ENCODE assay signal across 8 cellular contexts in the genomic region with DNA sequence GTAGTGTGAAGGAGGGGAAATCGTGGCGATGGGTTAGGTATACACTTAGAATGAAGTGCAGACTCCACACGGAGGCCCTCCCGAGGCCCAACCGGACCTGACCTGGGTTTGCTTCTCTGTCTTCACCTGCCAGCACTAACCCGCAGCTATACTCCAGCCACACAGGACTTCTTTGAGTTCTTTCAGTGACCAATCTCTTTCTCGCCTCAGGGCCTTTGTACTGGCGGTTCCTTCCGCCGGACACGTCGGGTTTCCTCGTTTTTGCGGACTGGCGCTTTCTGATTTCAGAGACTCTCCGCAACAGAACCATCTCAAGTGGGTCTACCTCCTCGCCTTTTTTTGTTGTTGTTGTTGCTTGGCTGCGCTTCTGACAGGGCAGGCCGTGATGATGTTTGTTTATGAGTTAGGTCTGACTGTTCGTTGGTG. TPM values are rescaled to one million over a fixed set of nuclear protein-coding genes. Genes with fewer than 3 reads are reported as not detected.
DNase-seq lines count a peak whose midpoint lies in the region; ATAC-seq, FAIRE-seq and TF ChIP-seq lines count a peak whose summit lies in the region.

A gene with protein sequence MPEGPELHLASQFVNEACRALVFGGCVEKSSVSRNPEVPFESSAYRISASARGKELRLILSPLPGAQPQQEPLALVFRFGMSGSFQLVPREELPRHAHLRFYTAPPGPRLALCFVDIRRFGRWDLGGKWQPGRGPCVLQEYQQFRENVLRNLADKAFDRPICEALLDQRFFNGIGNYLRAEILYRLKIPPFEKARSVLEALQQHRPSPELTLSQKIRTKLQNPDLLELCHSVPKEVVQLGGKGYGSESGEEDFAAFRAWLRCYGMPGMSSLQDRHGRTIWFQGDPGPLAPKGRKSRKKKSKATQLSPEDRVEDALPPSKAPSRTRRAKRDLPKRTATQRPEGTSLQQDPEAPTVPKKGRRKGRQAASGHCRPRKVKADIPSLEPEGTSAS (plus strand): TSS at position 244 of the 426 bp plus-strand sequence. CDS start 1,867 bp downstream, outside the sequence.

- peak within 1 kb of the TSS; percentile 100 for H3K4me2 ChIP-seq in A549

- in situ Hi-C loops in KBM-7 (cut with MboI; ENCODE audit: low pct_unique_long_range_greater_than_20kb, low sequenced_read_pairs), result no loop called here

- no peak for TF ChIP-seq POLR2A in A549 (IDR thresholded peaks at IDR 0.05; ENCODE audit: low read length)
- no peak for TF ChIP-seq POLR2A in breast epithelium (IDR thresholded peaks at IDR 0.05)
- TF ChIP-seq POLR2A in lower leg skin (IDR thresholded peaks at IDR 0.05), result no peak
- no peak for TF ChIP-seq POLR2A in testis (IDR thresholded peaks at IDR 0.05)

- DNase-seq in A549 (ENCODE audit: low read depth in 1 of 2, low spot score in 1 of 2) (no peak), breast epithelium (ENCODE audit: low spot score in 2 of 2) (no peak), lower leg skin (ENCODE audit: low spot score in 2 of 2) (no peak), testis (no peak), KBM-7 (no peak)
- no peak for DNase-seq in stimulated activated naive CD4-positive, alpha-beta T cell treated with Interleukin-2 at 50 U/mL for 16 hours (lab: John Stamatoyannopoulos, UW)

- no peak for TF ChIP-seq CTCF in A549 (IDR thresholded peaks at IDR 0.05)
- no peak for TF ChIP-seq CTCF in breast epithelium (IDR thresholded peaks at IDR 0.05)
- no peak for TF ChIP-seq CTCF in lower leg skin (IDR thresholded peaks at IDR 0.05)
- TF ChIP-seq CTCF in testis (IDR thresholded peaks at IDR 0.05), result no peak

- 83% methylated on average over 20 of the region's 20 CpGs for WGBS in A549 (ENCODE audit: missing lambda C conversion rate)
- 19 to 23% methylated on average over 20 of the region's 20 CpGs for WGBS in lower leg skin, 2 donors
- 28 to 40% methylated on average over 19 to 20 of the region's 20 CpGs for WGBS in testis, 2 donors

- H3K4me3 ChIP-seq in A549, result peak within 1 kb of the TSS; percentile 91
- H3K4me3 ChIP-seq in breast epithelium, result peak within 1 kb of the TSS; percentile 73 to 99 (median 80)
- peak within 1 kb of the TSS; percentile 85 for H3K4me3 ChIP-seq in lower leg skin (ENCODE audit: low read depth, poor library complexity, severe bottlenecking)
- peak within 1 kb of the TSS; percentile 69 to 77 for H3K4me3 ChIP-seq in testis

- no peaks in the 10 kb centered on the region for H3K9me3 ChIP-seq in A549
- no peaks in the 10 kb centered on the region for H3K9me3 ChIP-seq in breast epithelium
- H3K9me3 ChIP-seq in testis, result no peaks in the 10 kb centered on the region

- H3K4me1 ChIP-seq in A549 (peaks cover 4% of the 10 kb centered on the region; the same call in 1 of the 3 replicates), breast epithelium (peaks cover 0 to 7% of the 10 kb centered on the region in 2 donors), testis (peaks cover 4% of the 10 kb centered on the region)

- CTCF ChIA-PET in A549 (lab: Yijun Ruan, JAX), result interaction anchor here (0.6 to 2.4 kb wide), 5 partner anchors 9 to 396 kb away, joined by 3 to 14 read pairs (median 3); a partner anchor contains a TSS

- H3K27me3 ChIP-seq in breast epithelium (no peaks in the 10 kb centered on the region), testis (no peaks in the 10 kb centered on the region)

- no peak for TF ChIP-seq RAD21 in A549 (conservative IDR thresholded peaks at IDR 0.05 in 1 of 2, IDR thresholded peaks at IDR 0.05 in 1 of 2)

- POLR2A ChIA-PET in A549 (lab: Yijun Ruan, JAX), result no interaction called here

- no peak for TF ChIP-seq EP300 in A549 (IDR thresholded peaks at IDR 0.05)

- peak within 1 kb of the TSS; percentile 95 to 96 for H3K27ac ChIP-seq in A549
- peak within 1 kb of the TSS; percentile 72 to 73 for H3K27ac ChIP-seq in breast epithelium
- peak within 1 kb of the TSS in 1 of 2 donors; percentile 50 for H3K27ac ChIP-seq in testis

- ATAC-seq in A549, result no peak
- peak; percentile 18 for ATAC-seq in HG03103 (IDR thresholded peaks at IDR 0.05; ENCODE audit: low read depth, unreplicated experiment)
- no peak for ATAC-seq in GM18870 (IDR thresholded peaks at IDR 0.05; ENCODE audit: unreplicated experiment)

- FAIRE-seq in A549 (lab: Jason Lieb, UNC), result no peak

- H3K36me3 ChIP-seq in breast epithelium (no peaks in the 10 kb centered on the region), testis (ENCODE audit: low read depth, missing control alignments) (no peaks in the 10 kb centered on the region)

- intact Hi-C loops in breast epithelium (cut with DNase I; ENCODE audit: low total_unique reads), result no loop called here
- intact Hi-C loops in lower leg skin (cut with DNase I; ENCODE audit: low total_unique reads), result loop anchor here (10.0 kb wide), 1 partner anchor 802 kb away; a partner anchor contains a TSS
- intact Hi-C loops in testis (cut with DNase I; ENCODE audit: low total_unique reads), result no loop called here

TF ChIP-seq in A549, 52 proteins besides CTCF, POLR2A, EP300 and RAD21 (continues in another document):
- TF ChIP-seq, protein P1, sequence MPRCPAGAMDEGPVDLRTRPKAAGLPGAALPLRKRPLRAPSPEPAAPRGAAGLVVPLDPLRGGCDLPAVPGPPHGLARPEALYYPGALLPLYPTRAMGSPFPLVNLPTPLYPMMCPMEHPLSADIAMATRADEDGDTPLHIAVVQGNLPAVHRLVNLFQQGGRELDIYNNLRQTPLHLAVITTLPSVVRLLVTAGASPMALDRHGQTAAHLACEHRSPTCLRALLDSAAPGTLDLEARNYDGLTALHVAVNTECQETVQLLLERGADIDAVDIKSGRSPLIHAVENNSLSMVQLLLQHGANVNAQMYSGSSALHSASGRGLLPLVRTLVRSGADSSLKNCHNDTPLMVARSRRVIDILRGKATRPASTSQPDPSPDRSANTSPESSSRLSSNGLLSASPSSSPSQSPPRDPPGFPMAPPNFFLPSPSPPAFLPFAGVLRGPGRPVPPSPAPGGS (IDR thresholded peaks at IDR 0.05), result no peak
- TF ChIP-seq, protein P2, sequence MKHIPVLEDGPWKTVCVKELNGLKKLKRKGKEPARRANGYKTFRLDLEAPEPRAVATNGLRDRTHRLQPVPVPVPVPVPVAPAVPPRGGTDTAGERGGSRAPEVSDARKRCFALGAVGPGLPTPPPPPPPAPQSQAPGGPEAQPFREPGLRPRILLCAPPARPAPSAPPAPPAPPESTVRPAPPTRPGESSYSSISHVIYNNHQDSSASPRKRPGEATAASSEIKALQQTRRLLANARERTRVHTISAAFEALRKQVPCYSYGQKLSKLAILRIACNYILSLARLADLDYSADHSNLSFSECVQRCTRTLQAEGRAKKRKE (CRISPR knock-in tag; IDR thresholded peaks at IDR 0.05; ENCODE audit: low read depth), result no peak
- no peak for TF ChIP-seq MAFK (IDR thresholded peaks at IDR 0.05; ENCODE audit: partially characterized antibody)
- TF ChIP-seq CBX8 (IDR thresholded peaks at IDR 0.05), result no peak
- TF ChIP-seq JUN (IDR thresholded peaks at IDR 0.05), result no peak
- TF ChIP-seq CHD4 (IDR thresholded peaks at IDR 0.05; ENCODE audit: borderline replicate concordance), result no peak
- no peak for TF ChIP-seq ESRRA (IDR thresholded peaks at IDR 0.05; ENCODE audit: borderline replicate concordance, low read length)
- TF ChIP-seq EHMT2 (IDR thresholded peaks at IDR 0.05; ENCODE audit: low read depth), result no peak
- TF ChIP-seq RFX5 (IDR thresholded peaks at IDR 0.05), result no peak
- TF ChIP-seq RARB (CRISPR knock-in tag; IDR thresholded peaks at IDR 0.05), result no peak
- TF ChIP-seq, protein P3, sequence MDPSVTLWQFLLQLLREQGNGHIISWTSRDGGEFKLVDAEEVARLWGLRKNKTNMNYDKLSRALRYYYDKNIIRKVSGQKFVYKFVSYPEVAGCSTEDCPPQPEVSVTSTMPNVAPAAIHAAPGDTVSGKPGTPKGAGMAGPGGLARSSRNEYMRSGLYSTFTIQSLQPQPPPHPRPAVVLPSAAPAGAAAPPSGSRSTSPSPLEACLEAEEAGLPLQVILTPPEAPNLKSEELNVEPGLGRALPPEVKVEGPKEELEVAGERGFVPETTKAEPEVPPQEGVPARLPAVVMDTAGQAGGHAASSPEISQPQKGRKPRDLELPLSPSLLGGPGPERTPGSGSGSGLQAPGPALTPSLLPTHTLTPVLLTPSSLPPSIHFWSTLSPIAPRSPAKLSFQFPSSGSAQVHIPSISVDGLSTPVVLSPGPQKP (IDR thresholded peaks at IDR 0.05; ENCODE audit: low read depth, low read length), result no peak
- TF ChIP-seq, protein P4, sequence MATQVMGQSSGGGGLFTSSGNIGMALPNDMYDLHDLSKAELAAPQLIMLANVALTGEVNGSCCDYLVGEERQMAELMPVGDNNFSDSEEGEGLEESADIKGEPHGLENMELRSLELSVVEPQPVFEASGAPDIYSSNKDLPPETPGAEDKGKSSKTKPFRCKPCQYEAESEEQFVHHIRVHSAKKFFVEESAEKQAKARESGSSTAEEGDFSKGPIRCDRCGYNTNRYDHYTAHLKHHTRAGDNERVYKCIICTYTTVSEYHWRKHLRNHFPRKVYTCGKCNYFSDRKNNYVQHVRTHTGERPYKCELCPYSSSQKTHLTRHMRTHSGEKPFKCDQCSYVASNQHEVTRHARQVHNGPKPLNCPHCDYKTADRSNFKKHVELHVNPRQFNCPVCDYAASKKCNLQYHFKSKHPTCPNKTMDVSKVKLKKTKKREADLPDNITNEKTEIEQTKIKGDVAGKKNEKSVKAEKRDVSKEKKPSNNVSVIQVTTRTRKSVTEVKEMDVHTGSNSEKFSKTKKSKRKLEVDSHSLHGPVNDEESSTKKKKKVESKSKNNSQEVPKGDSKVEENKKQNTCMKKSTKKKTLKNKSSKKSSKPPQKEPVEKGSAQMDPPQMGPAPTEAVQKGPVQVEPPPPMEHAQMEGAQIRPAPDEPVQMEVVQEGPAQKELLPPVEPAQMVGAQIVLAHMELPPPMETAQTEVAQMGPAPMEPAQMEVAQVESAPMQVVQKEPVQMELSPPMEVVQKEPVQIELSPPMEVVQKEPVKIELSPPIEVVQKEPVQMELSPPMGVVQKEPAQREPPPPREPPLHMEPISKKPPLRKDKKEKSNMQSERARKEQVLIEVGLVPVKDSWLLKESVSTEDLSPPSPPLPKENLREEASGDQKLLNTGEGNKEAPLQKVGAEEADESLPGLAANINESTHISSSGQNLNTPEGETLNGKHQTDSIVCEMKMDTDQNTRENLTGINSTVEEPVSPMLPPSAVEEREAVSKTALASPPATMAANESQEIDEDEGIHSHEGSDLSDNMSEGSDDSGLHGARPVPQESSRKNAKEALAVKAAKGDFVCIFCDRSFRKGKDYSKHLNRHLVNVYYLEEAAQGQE (IDR thresholded peaks at IDR 0.05), result no peak
- TF ChIP-seq CEBPB (IDR thresholded peaks at IDR 0.05), result no peak

RNA-seq across cellular contexts. Expression of the gene that starts here (rescaled TPM):
- polyA plus RNA-seq in A549 (2011; rRNA removed) (3.2 and 5.6 TPM in 2 replicates), A549 (2017; fragmentation: RNase III; extraction: RNeasy Plus Mini Kit Qiagen cat#74134 plus additional on column Dnase treatment) (4.9 to 7.2 TPM (median 6.8 TPM) in 3 replicates), testis (ENCODE audit: insufficient read depth, low read depth, low replicate concordance) (12.9 TPM)
- polyA plus RNA-seq in A549 (2012; cell fraction: cytosol; rRNA removed), result 3.0 and 3.5 TPM in 2 replicates
- polyA plus RNA-seq in A549 (2012; cell fraction: nucleus; rRNA removed), result 23.0 and 26.2 TPM in 2 replicates
- polyA minus RNA-seq in A549 (2011; rRNA and poly(A)+ RNA removed), result 0.58 and 1.9 TPM in 2 replicates
- total RNA-seq in breast epithelium (100 to 1,000 TPM in 1 of 3 donors, 10 to 100 TPM in 2; 23.4 to 101 (median 97.9) TPM), lower leg skin (10 to 100 TPM; 20.0 to 66.8 (median 41.2) TPM), testis (10 to 100 TPM; 19.8 to 30.2 TPM)
